ENCODE assay signal across 26 cellular contexts in genomic region chr5:44839018-44839681, GRCh38.
"Had no signal": no experiment of that assay in that cellular context is flagged by ENCODE, and none has a peak within 500 bp of the region (broad histone marks: within the 10 kb centered on the region; RNA-seq: fewer than 3 reads in every experiment).

No MANE protein-coding gene starts in this region.

- FAIRE-seq: small intestine, urothelium cell line had no signal

- DNase-seq: naive thymus-derived CD4-positive, alpha-beta T cell; natural killer cell; occipital lobe; ovary; posterior cingulate gyrus; psoas muscle; right cardiac atrium; right lobe of liver; sigmoid colon; small intestine; stimulated activated CD4-positive, alpha-beta T cell treated with anti-CD3 and anti-CD28 coated beads, Interleukin-15, amount 100 ng/mL, for 24 hours; stimulated activated CD4-positive, alpha-beta T cell treated with anti-CD3 and anti-CD28 coated beads, Interleukin-2, amount 100 ng/mL, for 24 hours; stimulated activated CD4-positive, alpha-beta T cell treated with anti-CD3 and anti-CD28 coated beads, Interleukin-2, amount 100 ng/mL, for 48 hours; stimulated activated CD4-positive, alpha-beta T cell treated with anti-CD3 and anti-CD28 coated beads, Interleukin-4, amount 100 ng/mL, for 24 hours; stimulated activated naive B cell treated with anti-CD40 and anti-IgM and Interleukin-4, amounts not matched to agents 10 μg/mL and 1 μg/mL and 100 μg/mL, for 72 hours; stimulated activated naive CD4-positive, alpha-beta T cell treated with Interleukin-2 at 50 U/mL for 16 hours; stomach; thyroid gland; trophoblast cell; upper lobe of left lung had no signal

- H3K27ac ChIP-seq: neural progenitor cell, ovary, parathyroid adenoma, psoas muscle, right lobe of liver, sigmoid colon, stomach, thoracic aorta, thyroid gland, tibial nerve, upper lobe of left lung, vagina had no signal

- H3K4me3 ChIP-seq: neural progenitor cell, ovary, psoas muscle, right lobe of liver, sigmoid colon, stomach, thoracic aorta, thyroid gland, tibial nerve, upper lobe of left lung, vagina had no signal

- H3K27me3 ChIP-seq: neural progenitor cell, ovary, right lobe of liver, sigmoid colon, stomach, thyroid gland, tibial nerve, upper lobe of left lung, vagina had no signal

- H3K36me3 ChIP-seq: neural progenitor cell, ovary, right lobe of liver, sigmoid colon, stomach, thoracic aorta, thyroid gland, upper lobe of left lung, vagina had no signal

- H3K4me1 ChIP-seq: neural progenitor cell, parathyroid adenoma, psoas muscle, right lobe of liver, sigmoid colon, stomach, thyroid gland, tibial nerve, upper lobe of left lung, vagina had no signal

- H3K9me3 ChIP-seq: ovary, right lobe of liver, thoracic aorta, thyroid gland, vagina had no signal
